ENCODE assay signal across 1 cellular context in genomic region chr1:116570358-116571214, GRCh38.
A peak's percentile ranks its signal among the peaks of the same experiment; 100 is the strongest.
TF ChIP-seq lines count a peak whose summit lies in the region.

TSS of gene CD58 (minus strand) at chr1:116571026. CDS start at chr1:116570972, 54 bp downstream.

TF ChIP-seq in H1, 55 proteins besides CTCF, POLR2A, EP300 and RAD21:
- TF ChIP-seq KDM1A (IDR thresholded peaks at IDR 0.05; ENCODE audit: borderline replicate concordance, low read length) = 0 out of 2 replicates have a peak, but pooled peaks have one; percentile 29
- TF ChIP-seq MAX (IDR thresholded peaks at IDR 0.05) = peak; percentile 66
- no peak for TF ChIP-seq SAP30 (IDR thresholded peaks at IDR 0.05; ENCODE audit: insufficient read depth, insufficient replicate concordance, low read length)
- 0 out of 2 replicates have a peak, but pooled peaks have one; percentile 20 for TF ChIP-seq PHF8 (conservative IDR thresholded peaks at IDR 0.05; ENCODE audit: low read depth, low read length)
- TF ChIP-seq MAFK (IDR thresholded peaks at IDR 0.05; ENCODE audit: low read depth, low read length) = no peak
- peak; percentile 74 for TF ChIP-seq E2F6 (IDR thresholded peaks at IDR 0.05)
- TF ChIP-seq CBX5 (IDR thresholded peaks at IDR 0.05; ENCODE audit: low read depth, low read length) = no peak
- TF ChIP-seq HDAC6 (IDR thresholded peaks at IDR 0.05; ENCODE audit: low read depth, low read length) = no peak
- TF ChIP-seq HDAC2 (IDR thresholded peaks at IDR 0.05; ENCODE audit: borderline replicate concordance in 1 of 2, low read depth in 2 of 2, low read length in 2 of 2) = peak; percentile 47 to 78; a peak in 3 of 4 replicates
- TF ChIP-seq NANOG (IDR thresholded peaks at IDR 0.05; ENCODE audit: insufficient read depth, low read depth, low read length, poor library complexity, severe bottlenecking) = no peak
- peak; percentile 46; the same call in 1 of the 2 replicates for TF ChIP-seq BACH1 (IDR thresholded peaks at IDR 0.05; ENCODE audit: low read length)
- no peak for TF ChIP-seq TBP (IDR thresholded peaks at IDR 0.05; ENCODE audit: low read depth, low read length)
- no peak for TF ChIP-seq KDM5A (IDR thresholded peaks at IDR 0.05; ENCODE audit: low read length)
- TF ChIP-seq RBBP5 (IDR thresholded peaks at IDR 0.05; ENCODE audit: borderline replicate concordance, low read depth, low read length) = peak; percentile 63; the same call in 1 of the 2 replicates
- TF ChIP-seq EGR1 (IDR thresholded peaks at IDR 0.05; ENCODE audit: borderline replicate concordance, low read depth, low read length) = peak; percentile 70; the same call in 1 of the 2 replicates
- TF ChIP-seq TAF1 (IDR thresholded peaks at IDR 0.05; ENCODE audit: low read depth, low read length) = peak; percentile 53; the same call in 1 of the 2 replicates
- no peak for TF ChIP-seq RNF2 (IDR thresholded peaks at IDR 0.05; ENCODE audit: borderline replicate concordance, low read depth, low read length, missing control alignments, poor library complexity, severe bottlenecking)
- TF ChIP-seq SRF (IDR thresholded peaks at IDR 0.05; ENCODE audit: low read depth, low read length) = 0 out of 2 replicates have a peak, but pooled peaks have one; percentile 8
- TF ChIP-seq GABPA (IDR thresholded peaks at IDR 0.05; ENCODE audit: borderline replicate concordance, insufficient read depth, low read length) = no peak
- TF ChIP-seq ASH2L (IDR thresholded peaks at IDR 0.05; ENCODE audit: low read length) = peak; percentile 84
- peak; percentile 86 for TF ChIP-seq KDM4A (IDR thresholded peaks at IDR 0.05; ENCODE audit: low read depth, low read length, severe bottlenecking)
